Comparison of ENCODE assay signal across 11 cellular contexts in genomic region chr7:134031835-134032617, GRCh38.
DNase-seq lines count a peak whose midpoint lies in the region; ATAC-seq, FAIRE-seq and TF ChIP-seq lines count a peak whose summit lies in the region.
"Had no signal": no experiment of that assay in that cellular context is flagged by ENCODE, and none has a peak within 500 bp of the region (broad histone marks: within the 10 kb centered on the region; RNA-seq: fewer than 3 reads in every experiment).

No MANE protein-coding gene starts in this region.

- POLR2A ChIA-PET in IMR-90 (lab: Charles Lee; ENCODE audit: unreplicated experiment): no interaction called here
- POLR2A ChIA-PET in RWPE1 (lab: Yijun Ruan, JAX; ENCODE audit: low non-redundant PET): no interaction called here
- POLR2A ChIA-PET in HepG2 (lab: Yijun Ruan, JAX): no interaction called here

- no peak overlapping the region for H3K4ac ChIP-seq in IMR-90 (ENCODE audit: low read depth, low read length)

- ATAC-seq in IMR-90 (ENCODE audit: low read depth) (no peak), HepG2 (no peak)

- H4K20me1 ChIP-seq in IMR-90 (ENCODE audit: insufficient read depth, low read length): no peaks in the 10 kb centered on the region
- H4K20me1 ChIP-seq in HepG2 (ENCODE audit: insufficient read depth, low read length): no peaks in the 10 kb centered on the region

- FAIRE-seq in HepG2 (lab: Jason Lieb, UNC): no peak
- FAIRE-seq: islet of Langerhans had no signal

- BruUV-seq in IMR-90 (replicated peaks; lab: Mats Ljungman, UMichigan): no TSS peak
- no TSS peak for BruUV-seq in HepG2 (replicated peaks; lab: Mats Ljungman, UMichigan)

- no peak overlapping the region for H3K27ac ChIP-seq in C4-2B
- H3K27ac ChIP-seq in IMR-90 (ENCODE audit: insufficient read depth, low read length): no peak overlapping the region
- H3K27ac ChIP-seq in RWPE1: no peak overlapping the region
- no peak overlapping the region for H3K27ac ChIP-seq in cardiac muscle cell
- H3K27ac ChIP-seq in HepG2 (ENCODE audit: extremely low read length, insufficient read depth, low read length): no peak overlapping the region
- H3K27ac ChIP-seq: esophagus muscularis mucosa had no signal

- H3K14ac ChIP-seq in IMR-90 (replicated peaks; ENCODE audit: low read depth, low read length): no peak overlapping the region

- H3K9ac ChIP-seq in IMR-90 (ENCODE audit: low read depth, low read length): no peak overlapping the region
- no peak overlapping the region for H3K9ac ChIP-seq in HepG2 (ENCODE audit: insufficient read depth, low read depth, low read length)

- peaks cover 3% of the 10 kb centered on the region; the same call in 1 of the 2 replicates for H3K9me1 ChIP-seq in IMR-90 (ENCODE audit: insufficient read depth, low read length)

- H3K27me3 ChIP-seq in IMR-90 (ENCODE audit: control insufficient read depth, insufficient read depth, low read length) (no peaks in the 10 kb centered on the region), cardiac muscle cell (no peaks in the 10 kb centered on the region), HepG2 (ENCODE audit: control insufficient read depth in 1 of 2, insufficient read depth in 2 of 2, low read length in 2 of 2) (no peaks in the 10 kb centered on the region)
- H3K27me3 ChIP-seq: esophagus muscularis mucosa had no signal

- no peak overlapping the region for H2BK20ac ChIP-seq in IMR-90 (ENCODE audit: low read depth, low read length)

- TF ChIP-seq RAD21 in IMR-90 (IDR thresholded peaks at IDR 0.05; ENCODE audit: low read length): no peak
- TF ChIP-seq RAD21 in HepG2 (CRISPR knock-in tag; IDR thresholded peaks at IDR 0.05): no peak

- no peak overlapping the region for H2AK5ac ChIP-seq in IMR-90 (ENCODE audit: low read depth, low read length)

- H2BK15ac ChIP-seq in IMR-90 (ENCODE audit: low read depth, low read length): no peak overlapping the region

- no peak for TF ChIP-seq POLR2A in IMR-90 (IDR thresholded peaks at IDR 0.05; ENCODE audit: low read depth, low read length)
- no peak for TF ChIP-seq POLR2A in HepG2 (IDR thresholded peaks at IDR 0.05; ENCODE audit: insufficient read depth in 1 of 2, low read depth in 2 of 2, low read length in 2 of 2)

- TF ChIP-seq CTCF in C4-2B (conservative IDR thresholded peaks at IDR 0.05) (peak; percentile 65), IMR-90 (conservative IDR thresholded peaks at IDR 0.05; ENCODE audit: low read depth, low read length) (peak; percentile 18; the same call in 1 of the 2 replicates), RWPE1 (conservative IDR thresholded peaks at IDR 0.05; ENCODE audit: low read depth) (peak; percentile 29), cardiac muscle cell (IDR thresholded peaks at IDR 0.05; ENCODE audit: low read depth, low read length) (peak; percentile 10), HepG2 (CRISPR knock-in tag; IDR thresholded peaks at IDR 0.05) (no peak), GM13976 (IDR thresholded peaks at IDR 0.05; ENCODE audit: borderline replicate concordance, control extremely low read depth, extremely low read depth, insufficient read depth, missing control alignments) (no peak)

- dilution Hi-C loops in IMR-90 (cut with HindIII; ENCODE audit: low sequenced_read_pairs, unreplicated experiment): no loop called here

- H2BK120ac ChIP-seq in IMR-90 (ENCODE audit: low read depth, low read length): no peak overlapping the region

- H2AFZ ChIP-seq in IMR-90 (replicated peaks; ENCODE audit: low read length, poor library complexity): no peak overlapping the region
- H2AFZ ChIP-seq in HepG2 (ENCODE audit: low read length): no peak overlapping the region

- 22% methylated on average over 1 of the region's 3 CpGs; no CpG with 5 or more reads in 1 of the 2 experiments for WGBS in IMR-90 (ENCODE audit: extremely low coverage in 2 of 2, insufficient read length in 1 of 2), 2 experiments
- 100% methylated on average over 3 of the region's 3 CpGs for WGBS in HepG2 (ENCODE audit: low lambda C conversion rate)

- H2BK5ac ChIP-seq in IMR-90 (ENCODE audit: low read depth, low read length, poor library complexity, severe bottlenecking): no peak overlapping the region

- H3K56ac ChIP-seq in IMR-90 (ENCODE audit: extremely low read depth, insufficient read depth, low read length): no peak overlapping the region

- H3K23ac ChIP-seq in IMR-90 (ENCODE audit: low read depth, low read length): no peak overlapping the region

- H3K4me2 ChIP-seq in IMR-90 (ENCODE audit: low read depth, low read length) (no peak overlapping the region), HepG2 (ENCODE audit: low read depth, low read length) (no peak overlapping the region)

- no peaks in the 10 kb centered on the region for H3K79me1 ChIP-seq in IMR-90 (ENCODE audit: low read depth in 1 of 2, low read length in 2 of 2)

- DNase-seq in IMR-90 (peak; percentile 4), RWPE1 (ENCODE audit: low spot score) (no peak), cardiac muscle cell (ENCODE audit: low read depth in 1 of 2, low spot score in 1 of 2) (peak; percentile 4 to 23), HepG2 (ENCODE audit: low spot score) (no peak), pons (ENCODE audit: low spot score) (no peak), GM13976 (ENCODE audit: low spot score) (no peak)
- DNase-seq in effector CD8-positive, alpha-beta T cell (lab: John Stamatoyannopoulos, UW): no peak
- DNase-seq: nephron progenitor cell had no signal

- CTCF ChIA-PET in IMR-90 (lab: Yijun Ruan, JAX) (interaction anchor here (0.5 to 1.3 kb wide), 4 partner anchors 20 to 699 kb away, joined by 3 to 4 read pairs (median 3); no protein-coding TSS in a partner anchor), RWPE1 (lab: Yijun Ruan, JAX) (interaction anchor here (0.6 to 0.9 kb wide), 4 partner anchors 16 to 1697 kb away, joined by 3 read pairs; no protein-coding TSS in a partner anchor), HepG2 (lab: Yijun Ruan, JAX; ENCODE audit: low intra/inter-chr PET ratio, low total read pairs) (no interaction called here)

- H3K4me1 ChIP-seq in IMR-90 (ENCODE audit: control insufficient read depth, insufficient read depth, low read length): no peaks in the 10 kb centered on the region
- no peaks in the 10 kb centered on the region for H3K4me1 ChIP-seq in cardiac muscle cell (ENCODE audit: low read depth)
- peaks cover 21% of the 10 kb centered on the region for H3K4me1 ChIP-seq in HepG2 (ENCODE audit: insufficient read depth, low read length)

- H4K8ac ChIP-seq in IMR-90 (ENCODE audit: low read depth in 2 of 2, low read length in 2 of 2): no peak overlapping the region

- TF ChIP-seq EP300 in HepG2 (IDR thresholded peaks at IDR 0.05; ENCODE audit: low read depth in 2 of 2, low read length in 2 of 2) (no peak), HepG2 (CRISPR knock-in tag; IDR thresholded peaks at IDR 0.05; ENCODE audit: borderline replicate concordance) (no peak)

- H3K18ac ChIP-seq in IMR-90 (ENCODE audit: low read depth, low read length): no peak overlapping the region

- H3K36me3 ChIP-seq in IMR-90 (ENCODE audit: control insufficient read depth, insufficient read depth, low read length): no peaks in the 10 kb centered on the region
- H3K36me3 ChIP-seq in cardiac muscle cell: no peaks in the 10 kb centered on the region
- no peaks in the 10 kb centered on the region for H3K36me3 ChIP-seq in HepG2 (replicated peaks in 1 of 2; ENCODE audit: control insufficient read depth in 1 of 2, insufficient read depth in 2 of 2, low read length in 2 of 2)
- H3K36me3 ChIP-seq: esophagus muscularis mucosa had no signal

- in situ Hi-C loops in IMR-90 (cut with MboI; ENCODE audit: low sequenced_read_pairs): no loop called here
- in situ Hi-C loops in HepG2 (cut with HindIII; ENCODE audit: extremely low pct_ligation_motif_present, low pct_unique_long_range_greater_than_20kb): no loop called here
- in situ Hi-C loops in GM13976 (cut with MboI; ENCODE audit: low sequenced_read_pairs, unreplicated experiment): no loop called here

- H3K4me3 ChIP-seq in IMR-90 (ENCODE audit: insufficient read depth, low read depth, low read length): no peak overlapping the region
- H3K4me3 ChIP-seq in cardiac muscle cell: no peak overlapping the region
- H3K4me3 ChIP-seq in HepG2 (replicated peaks in 1 of 3; ENCODE audit: insufficient read depth in 1 of 3, low read depth in 2 of 3, low read length in 3 of 3): no peak overlapping the region
- H3K4me3 ChIP-seq: esophagus muscularis mucosa had no signal

- H4K5ac ChIP-seq in IMR-90 (ENCODE audit: low read depth, low read length): no peak overlapping the region

- no peak overlapping the region for H4K91ac ChIP-seq in IMR-90 (ENCODE audit: insufficient read depth, low read depth, low read length)

- no peaks in the 10 kb centered on the region for H3K79me2 ChIP-seq in HepG2 (ENCODE audit: insufficient read depth, low read length)

- H3K9me3 ChIP-seq in IMR-90 (ENCODE audit: control insufficient read depth, insufficient read depth, low read length) (no peaks in the 10 kb centered on the region), cardiac muscle cell (ENCODE audit: low read depth) (no peaks in the 10 kb centered on the region), HepG2 (ENCODE audit: low read length) (peaks cover 40% of the 10 kb centered on the region)
- H3K9me3 ChIP-seq: esophagus muscularis mucosa had no signal

- intact Hi-C loops in IMR-90 (cut with micrococcal nuclease) (no loop called here), HepG2 (cut with micrococcal nuclease; ENCODE audit: unreplicated experiment) (loop anchor here (10.0 kb wide), 1 partner anchor 93 kb away; the partner anchor contains the start of gene LRGUK)

- no peak overlapping the region for H2AK9ac ChIP-seq in IMR-90 (replicated peaks; ENCODE audit: low read depth, low read length, poor library complexity)

TF ChIP-seq in IMR-90, 13 proteins besides CTCF, POLR2A, EP300 and RAD21 (continues in another document):
- no peak for TF ChIP-seq USF2 (IDR thresholded peaks at IDR 0.05; ENCODE audit: low read depth, low read length)
- no peak for TF ChIP-seq SMC3 (IDR thresholded peaks at IDR 0.05; ENCODE audit: low read depth, low read length)
- TF ChIP-seq NFE2L2 (IDR thresholded peaks at IDR 0.05; ENCODE audit: low read depth, low read length): no peak

TF ChIP-seq in HepG2, 621 proteins besides CTCF, POLR2A, EP300 and RAD21 (continues in another document):
- TF ChIP-seq ZNF44 (CRISPR knock-in tag; IDR thresholded peaks at IDR 0.05) (no peak), ZNF563 (CRISPR knock-in tag; IDR thresholded peaks at IDR 0.05) (no peak), CREB3 (CRISPR knock-in tag; IDR thresholded peaks at IDR 0.05) (no peak)

Comparison
In these comparisons a context has a peak if more than half of its experiments do, and no peak if none do; other contexts are left out.
1. CTCF ChIP-seq: peak in C4-2B (single experiment), IMR-90 (single experiment), RWPE1 (single experiment) and cardiac muscle cell (single experiment); none in HepG2 (single experiment) and GM13976 (single experiment).
2. DNase-seq: peak in IMR-90 (single experiment) and cardiac muscle cell (2 of 2); none in RWPE1 (single experiment), HepG2 (single experiment), pons (single experiment), effector CD8-positive, alpha-beta T cell (single experiment) and GM13976 (single experiment).